In the genomic region with DNA sequence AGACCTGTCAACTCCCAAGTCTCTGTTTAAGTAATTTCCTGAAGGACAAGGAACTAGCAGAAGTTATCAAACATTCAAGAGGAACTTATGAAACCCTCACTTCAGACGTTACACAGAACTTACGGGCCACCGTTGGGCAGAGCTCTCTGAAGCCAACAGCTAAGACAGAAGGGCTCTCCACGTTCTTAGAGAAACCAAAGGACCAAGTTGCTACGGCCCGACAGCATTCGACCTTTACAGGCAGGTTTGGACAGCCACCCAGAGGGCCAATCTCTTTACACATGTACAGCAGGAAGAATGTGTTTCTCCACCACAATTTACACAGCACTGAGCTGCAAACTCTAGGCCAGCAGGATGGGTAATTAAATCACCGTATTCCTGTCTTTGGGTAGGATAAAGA, we compare ENCODE assay signal across 21 cellular contexts.
"Had no signal": no experiment of that assay in that cellular context is flagged by ENCODE, and none has a peak within 500 bp of the region (broad histone marks: within the 10 kb centered on the region; RNA-seq: fewer than 3 reads in every experiment).

No MANE protein-coding gene starts in this region.

- H3K4me3 Mint-ChIP-seq: nephron; stimulated activated memory B cell treated with anti-CD40 and anti-IgM and Interleukin-4, amounts not matched to agents 10 μg/mL and 1 μg/mL and 100 μg/mL, for 72 hours; stimulated activated naive CD8-positive, alpha-beta T cell treated with anti-CD3 and anti-CD28 coated beads, Interleukin-15, Interleukin-2, amounts not matched to agents 100 ng/mL and 50 ng/mL, for 24 hours had no signal

- FAIRE-seq: keratinocyte had no signal

- H3K9me3 Mint-ChIP-seq: nephron; stimulated activated memory B cell treated with anti-CD40 and anti-IgM and Interleukin-4, amounts not matched to agents 10 μg/mL and 1 μg/mL and 100 μg/mL, for 72 hours; stimulated activated naive CD8-positive, alpha-beta T cell treated with anti-CD3 and anti-CD28 coated beads, Interleukin-15, Interleukin-2, amounts not matched to agents 100 ng/mL and 50 ng/mL, for 24 hours had no signal

- H3K27ac Mint-ChIP-seq: nephron; stimulated activated memory B cell treated with anti-CD40 and anti-IgM and Interleukin-4, amounts not matched to agents 10 μg/mL and 1 μg/mL and 100 μg/mL, for 72 hours; stimulated activated naive CD8-positive, alpha-beta T cell treated with anti-CD3 and anti-CD28 coated beads, Interleukin-15, Interleukin-2, amounts not matched to agents 100 ng/mL and 50 ng/mL, for 24 hours had no signal

- H3K4me1 Mint-ChIP-seq: nephron; stimulated activated memory B cell treated with anti-CD40 and anti-IgM and Interleukin-4, amounts not matched to agents 10 μg/mL and 1 μg/mL and 100 μg/mL, for 72 hours had no signal

- H3K27me3 Mint-ChIP-seq: stimulated activated memory B cell treated with anti-CD40 and anti-IgM and Interleukin-4, amounts not matched to agents 10 μg/mL and 1 μg/mL and 100 μg/mL, for 72 hours; stimulated activated naive CD8-positive, alpha-beta T cell treated with anti-CD3 and anti-CD28 coated beads, Interleukin-15, Interleukin-2, amounts not matched to agents 100 ng/mL and 50 ng/mL, for 24 hours had no signal

- H3K36me3 ChIP-seq: heart left ventricle, left lung, neutrophil, tibial nerve had no signal

- H3K9me3 ChIP-seq: left lung, tibial nerve had no signal

- H3K27me3 ChIP-seq: dorsolateral prefrontal cortex, heart left ventricle, left lung, neutrophil, tibial nerve had no signal

- H3K27ac ChIP-seq: dorsolateral prefrontal cortex, heart left ventricle, left lung, neutrophil, tibial nerve had no signal

- H3K4me3 ChIP-seq: dorsolateral prefrontal cortex, heart left ventricle, left lung, lung, smooth muscle cell, tibial nerve had no signal

- ATAC-seq: heart left ventricle; left lung; right cardiac atrium; stimulated activated memory B cell treated with anti-CD40 and anti-IgM and Interleukin-4, amounts not matched to agents 10 μg/mL and 1 μg/mL and 100 μg/mL, for 72 hours had no signal

- H3K36me3 Mint-ChIP-seq: stimulated activated memory B cell treated with anti-CD40 and anti-IgM and Interleukin-4, amounts not matched to agents 10 μg/mL and 1 μg/mL and 100 μg/mL, for 72 hours had no signal

- DNase-seq: central memory CD4-positive, alpha-beta T cell; cortex of kidney; dorsolateral prefrontal cortex; effector CD8-positive, alpha-beta T cell; foreskin melanocyte; heart left ventricle; hippocampal formation; left lung; mesenchymal stem cell; midbrain; stimulated activated CD4-positive, alpha-beta T cell treated with anti-CD3 and anti-CD28 coated beads, Interleukin-1b, Interleukin-23, amount 100 ng/mL, for 48 hours; stimulated activated CD4-positive, alpha-beta T cell treated with anti-CD3 and anti-CD28 coated beads, Interleukin-4, amount 100 ng/mL, for 24 hours had no signal

- H3K4me1 ChIP-seq: heart left ventricle, left lung, tibial nerve had no signal
